8 cellular contexts compared by ENCODE assay signal in the genomic region with DNA sequence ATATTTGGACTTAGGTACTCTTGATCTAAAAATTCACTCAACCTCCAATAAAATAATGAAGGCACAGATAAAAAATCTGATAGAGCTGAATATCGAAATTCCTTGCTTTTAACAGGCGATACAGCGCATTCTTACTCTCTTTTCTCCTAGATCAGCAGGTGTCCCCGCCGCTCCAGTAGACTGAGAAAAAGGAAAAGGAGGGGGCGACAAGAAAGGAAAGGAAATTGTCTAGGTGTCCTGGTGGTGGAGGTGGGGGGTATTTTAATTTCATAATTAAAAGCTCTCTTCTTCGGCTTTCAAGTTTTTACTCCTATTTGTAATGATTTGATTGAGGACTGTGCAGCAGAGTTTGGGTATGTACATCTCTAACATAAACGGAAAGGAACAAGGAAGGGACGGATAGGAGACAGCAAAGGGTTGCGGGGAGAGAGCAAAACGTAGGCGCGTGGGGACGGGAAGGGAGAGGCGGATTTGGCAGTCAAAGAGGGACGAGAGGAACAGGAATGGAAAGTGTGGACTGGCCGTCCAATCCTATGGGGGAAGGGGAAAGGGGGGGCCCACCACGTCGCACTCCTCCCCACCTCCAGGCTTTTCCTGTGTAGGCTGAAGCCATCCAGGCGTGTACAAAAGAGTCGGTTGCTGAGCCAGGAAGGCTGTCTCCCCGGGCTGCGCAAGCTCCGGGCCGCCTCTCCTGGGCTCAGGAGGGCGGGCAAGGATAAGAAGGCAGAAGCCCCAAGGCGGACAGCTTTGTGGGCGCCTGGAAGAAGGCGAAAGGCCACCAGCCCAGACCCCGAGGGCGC. TPM values are rescaled to one million over a fixed set of nuclear protein-coding genes. Genes with fewer than 3 reads are reported as not detected.
A peak's percentile ranks its signal among the peaks of the same experiment; 100 is the strongest.
DNase-seq lines count a peak whose midpoint lies in the region; ATAC-seq and TF ChIP-seq lines count a peak whose summit lies in the region.

No MANE protein-coding gene starts in this region.

- intact Hi-C loops in ascending aorta (cut with DNase I) (loop anchor here (1.0 to 2.0 kb wide), 3 partner anchors 19 to 390 kb away; partner anchors contain the start of gene TNKS2), left ventricle myocardium superior (cut with micrococcal nuclease) (no loop called here)

- H3K9me3 ChIP-seq in OCI-LY3 (ENCODE audit: insufficient read depth, low read length), result no peaks in the 10 kb centered on the region
- no peaks in the 10 kb centered on the region for H3K9me3 ChIP-seq in ascending aorta

- H3K36me3 ChIP-seq in OCI-LY3 (replicated peaks; ENCODE audit: low read depth, low read length) (no peaks in the 10 kb centered on the region), ascending aorta (no peaks in the 10 kb centered on the region)

- no peaks in the 10 kb centered on the region for H3K27me3 ChIP-seq in OCI-LY3 (ENCODE audit: low read depth, low read length)
- no peaks in the 10 kb centered on the region for H3K27me3 ChIP-seq in ascending aorta

- peak overlapping the region; percentile 93 for H3K9ac ChIP-seq in OCI-LY3 (ENCODE audit: low read length)

- H3K27ac ChIP-seq in OCI-LY3 (ENCODE audit: low read length), result peak overlapping the region; percentile 71
- peak overlapping the region; percentile 99 to 100 for H3K27ac ChIP-seq in ascending aorta

- TF ChIP-seq CTCF in OCI-LY3 (IDR thresholded peaks at IDR 0.05; ENCODE audit: low read depth, low read length) (no peak), ascending aorta (IDR thresholded peaks at IDR 0.05) (no peak)

- H3K79me2 ChIP-seq in OCI-LY3 (ENCODE audit: low read length), result peaks cover 17% of the 10 kb centered on the region

- ATAC-seq in GM21576 (IDR thresholded peaks at IDR 0.05; ENCODE audit: unreplicated experiment), result peak; percentile 38
- ATAC-seq in left ventricle myocardium superior, result peak; percentile 96

- peak; percentile 86 for DNase-seq in ELF-1 (ENCODE audit: low read depth, low spot score)
- peak; percentile 54 for DNase-seq in HuH-7 (ENCODE audit: low spot score)
- DNase-seq in ascending aorta (ENCODE audit: low spot score in 2 of 2), result peak; percentile 28 to 92
- peak; percentile 89 for DNase-seq in left ventricle myocardium superior
- peak; percentile 82 for DNase-seq in pons (ENCODE audit: low spot score)
- DNase-seq in activated gamma-delta T cell treated with Interleukin-2 at 50 U/mL for 16 hours, result no peak

- H3K4me1 ChIP-seq in OCI-LY3 (ENCODE audit: low read length) (peaks cover 12% of the 10 kb centered on the region), ascending aorta (peaks cover 2 to 5% of the 10 kb centered on the region in 2 donors)

- H4K20me1 ChIP-seq in OCI-LY3 (ENCODE audit: insufficient read depth, low read length), result no peaks in the 10 kb centered on the region

- H3K4me3 ChIP-seq in OCI-LY3 (ENCODE audit: low read length), result peak overlapping the region; percentile 96
- H3K4me3 ChIP-seq in ascending aorta, result peak overlapping the region; percentile 90 to 95

- peak overlapping the region; percentile 67 for H3K4me2 ChIP-seq in OCI-LY3 (ENCODE audit: low read length)

- H2AFZ ChIP-seq in OCI-LY3 (ENCODE audit: low read depth, low read length), result peak overlapping the region; percentile 92

RNA-seq across cellular contexts. Expression of gene HECTD2, which starts 0.9 kb away (rescaled TPM):
- total RNA-seq in ascending aorta (25.4 TPM), left ventricle myocardium superior (3.0 TPM)
